In the genomic region with DNA sequence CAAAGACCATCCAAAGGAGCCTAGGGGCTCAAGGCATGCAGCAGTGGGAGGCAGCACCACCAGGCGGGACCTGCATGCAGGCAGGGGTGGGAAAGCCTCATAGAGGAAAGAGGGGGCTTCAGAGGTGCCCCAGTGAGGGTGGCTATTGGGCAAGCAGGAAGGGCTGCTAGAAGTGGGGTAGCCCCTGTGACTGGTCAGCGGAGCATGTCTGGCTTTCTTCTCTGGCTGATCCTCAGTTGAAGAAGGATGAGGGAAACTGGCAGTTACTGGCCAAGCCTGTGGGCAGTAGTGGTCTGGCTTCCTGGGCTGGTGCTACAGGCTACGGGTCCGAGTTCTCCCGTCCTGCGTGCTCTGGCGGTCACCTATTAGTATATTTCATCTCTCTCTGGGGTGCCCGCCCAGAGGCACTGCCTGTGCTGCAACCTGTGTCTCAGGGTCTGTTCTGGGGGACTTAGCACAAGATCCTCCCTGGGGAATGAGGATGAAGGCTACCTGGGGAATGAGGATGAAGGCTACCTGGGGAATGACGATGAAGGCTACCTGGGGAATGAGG, we compare ENCODE assay signal across 1 cellular context.
TF ChIP-seq lines count a peak whose summit lies in the region.

No MANE protein-coding gene starts in this region.

TF ChIP-seq in WTC11, 78 proteins besides CTCF, POLR2A, EP300 and RAD21 (continued from another document):
- TF ChIP-seq, protein P1, sequence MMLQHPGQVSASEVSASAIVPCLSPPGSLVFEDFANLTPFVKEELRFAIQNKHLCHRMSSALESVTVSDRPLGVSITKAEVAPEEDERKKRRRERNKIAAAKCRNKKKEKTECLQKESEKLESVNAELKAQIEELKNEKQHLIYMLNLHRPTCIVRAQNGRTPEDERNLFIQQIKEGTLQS (CRISPR knock-in tag; conservative IDR thresholded peaks at IDR 0.05) = no peak
- no peak for TF ChIP-seq TEAD1 (CRISPR knock-in tag; IDR thresholded peaks at IDR 0.05)
- TF ChIP-seq, protein P2, sequence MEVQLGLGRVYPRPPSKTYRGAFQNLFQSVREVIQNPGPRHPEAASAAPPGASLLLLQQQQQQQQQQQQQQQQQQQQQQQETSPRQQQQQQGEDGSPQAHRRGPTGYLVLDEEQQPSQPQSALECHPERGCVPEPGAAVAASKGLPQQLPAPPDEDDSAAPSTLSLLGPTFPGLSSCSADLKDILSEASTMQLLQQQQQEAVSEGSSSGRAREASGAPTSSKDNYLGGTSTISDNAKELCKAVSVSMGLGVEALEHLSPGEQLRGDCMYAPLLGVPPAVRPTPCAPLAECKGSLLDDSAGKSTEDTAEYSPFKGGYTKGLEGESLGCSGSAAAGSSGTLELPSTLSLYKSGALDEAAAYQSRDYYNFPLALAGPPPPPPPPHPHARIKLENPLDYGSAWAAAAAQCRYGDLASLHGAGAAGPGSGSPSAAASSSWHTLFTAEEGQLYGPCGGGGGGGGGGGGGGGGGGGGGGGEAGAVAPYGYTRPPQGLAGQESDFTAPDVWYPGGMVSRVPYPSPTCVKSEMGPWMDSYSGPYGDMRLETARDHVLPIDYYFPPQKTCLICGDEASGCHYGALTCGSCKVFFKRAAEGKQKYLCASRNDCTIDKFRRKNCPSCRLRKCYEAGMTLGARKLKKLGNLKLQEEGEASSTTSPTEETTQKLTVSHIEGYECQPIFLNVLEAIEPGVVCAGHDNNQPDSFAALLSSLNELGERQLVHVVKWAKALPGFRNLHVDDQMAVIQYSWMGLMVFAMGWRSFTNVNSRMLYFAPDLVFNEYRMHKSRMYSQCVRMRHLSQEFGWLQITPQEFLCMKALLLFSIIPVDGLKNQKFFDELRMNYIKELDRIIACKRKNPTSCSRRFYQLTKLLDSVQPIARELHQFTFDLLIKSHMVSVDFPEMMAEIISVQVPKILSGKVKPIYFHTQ (CRISPR knock-in tag; IDR thresholded peaks at IDR 0.05) = no peak
- no peak for TF ChIP-seq ZNF396 (CRISPR knock-in tag; IDR thresholded peaks at IDR 0.05; ENCODE audit: borderline replicate concordance)
- TF ChIP-seq ELF4 (CRISPR knock-in tag; IDR thresholded peaks at IDR 0.05; ENCODE audit: low read depth) = no peak
- no peak for TF ChIP-seq ZNF121 (CRISPR knock-in tag; IDR thresholded peaks at IDR 0.05)
- TF ChIP-seq, protein P3, sequence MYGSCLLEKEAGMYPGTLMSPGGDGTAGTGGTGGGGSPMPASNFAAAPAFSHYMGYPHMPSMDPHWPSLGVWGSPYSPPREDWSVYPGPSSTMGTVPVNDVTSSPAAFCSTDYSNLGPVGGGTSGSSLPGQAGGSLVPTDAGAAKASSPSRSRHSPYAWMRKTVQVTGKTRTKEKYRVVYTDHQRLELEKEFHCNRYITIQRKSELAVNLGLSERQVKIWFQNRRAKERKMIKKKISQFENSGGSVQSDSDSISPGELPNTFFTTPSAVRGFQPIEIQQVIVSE (CRISPR knock-in tag; IDR thresholded peaks at IDR 0.05; ENCODE audit: borderline replicate concordance) = no peak
- TF ChIP-seq SMAD3 (CRISPR knock-in tag; IDR thresholded peaks at IDR 0.05; ENCODE audit: borderline replicate concordance) = no peak
- no peak for TF ChIP-seq ZBTB21 (CRISPR knock-in tag; IDR thresholded peaks at IDR 0.05; ENCODE audit: borderline replicate concordance)
TF ChIP-seq in WTC11: peak in this region for 0.
